Comparison of ENCODE assay signal across 23 cellular contexts in the genomic region with DNA sequence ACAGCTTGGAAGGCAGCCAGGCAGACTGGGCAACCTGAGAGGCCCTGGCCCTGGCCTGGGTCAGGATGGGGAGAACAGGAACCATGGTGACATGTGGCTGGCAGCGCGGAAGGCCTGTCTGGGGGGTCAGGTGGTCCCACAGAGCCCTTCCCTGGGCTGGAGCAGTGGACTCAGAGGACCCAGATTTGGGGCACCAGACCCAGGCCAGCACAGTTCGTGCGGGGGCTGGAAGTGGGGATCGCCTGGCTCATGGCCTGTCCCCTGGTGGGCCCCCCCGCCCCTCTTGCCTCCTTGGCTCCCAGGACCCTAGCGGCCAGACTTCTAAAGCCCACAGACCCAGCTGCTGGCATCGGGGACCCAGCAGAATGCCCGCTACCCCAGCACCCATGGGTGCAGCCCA. TPM values are rescaled to one million over a fixed set of nuclear protein-coding genes. Genes with fewer than 3 reads are reported as not detected.
"Had no signal": no experiment of that assay in that cellular context is flagged by ENCODE, and none has a peak within 500 bp of the region (broad histone marks: within the 10 kb centered on the region; RNA-seq: fewer than 3 reads in every experiment).

No MANE protein-coding gene starts in this region.

- H3K9me3 ChIP-seq: MG63, SJSA1 had no signal

- H3K4me3 ChIP-seq: MG63, SJSA1, SK-N-MC had no signal

- FAIRE-seq: HepG2 had no signal

- H3K36me3 ChIP-seq: SJSA1 had no signal

- H3K4me1 ChIP-seq: SJSA1 had no signal

- H3K27ac ChIP-seq: SJSA1, SK-N-MC had no signal

- ATAC-seq: Panc1, PC-3 had no signal

- DNase-seq: IMR-90; Karpas-422; KG1; NCI-H1092; NCI-H1105 treated with DMSO at 0.1 percent for 48 hours; NCI-H1417 treated with DMSO at 0.1 percent for 48 hours; NCI-H146; NCI-H1930; NCI-H226; NCI-H510A; NCI-H524 treated with DMSO at 0.1 percent for 48 hours; NCI-H774; NK-92 treated with Interleukin-12 subunit alpha and Interleukin-12 subunit beta, amount 100 ng/mL, for 24 hours; PC-3; Right ventricle myocardium superior; SIG-M5 had no signal

- H3K27me3 ChIP-seq: MG63, SJSA1 had no signal

RNA-seq across cellular contexts. Expression of a gene that starts 33.6 kb away (rescaled TPM):
- total RNA-seq: OCI-LY7 had no signal

RNA-seq across cellular contexts. Expression of a gene that starts 42.7 kb away (rescaled TPM):
- total RNA-seq: HT1080 had no signal

RNA-seq across cellular contexts. Expression of a gene that starts 45.7 kb away (rescaled TPM):
- total RNA-seq: IMR-90 had no signal
